Comparison of ENCODE assay signal across 17 cellular contexts in genomic region chr12:104805186-104805585, GRCh38.
DNase-seq lines count a peak whose midpoint lies in the region; ATAC-seq and TF ChIP-seq lines count a peak whose summit lies in the region.
"Had no signal": no experiment of that assay in that cellular context is flagged by ENCODE, and none has a peak within 500 bp of the region (broad histone marks: within the 10 kb centered on the region; RNA-seq: fewer than 3 reads in every experiment).

No MANE protein-coding gene starts in this region.

- no peaks in the 10 kb centered on the region for H3K9me3 ChIP-seq in mesenchymal stem cell (ENCODE audit: control insufficient read depth, low read length)
- H3K9me3 ChIP-seq: BLaER1 treated with 17β-estradiol and CSF1 and Interleukin-3, amounts not matched to agents 10 nM and 100 nM; esophagus squamous epithelium; tibial nerve had no signal

- H3K18ac ChIP-seq in mesenchymal stem cell (ENCODE audit: low read depth in 1 of 2, low read length in 2 of 2) = no peak overlapping the region

- H3K79me1 ChIP-seq in mesenchymal stem cell (replicated peaks; ENCODE audit: low read length, poor library complexity, severe bottlenecking) = no peaks in the 10 kb centered on the region

- no peaks in the 10 kb centered on the region for H3K36me3 Mint-ChIP-seq in T-cell
- no peaks in the 10 kb centered on the region for H3K36me3 Mint-ChIP-seq in activated T-cell treated with anti-CD3 and anti-CD28 coated beads, Interleukin-2, amount 50 U/mL, for 72 hours (ENCODE audit: insufficient read depth in 2 of 2)
- no peaks in the 10 kb centered on the region for H3K36me3 Mint-ChIP-seq in effector memory CD8-positive, alpha-beta T cell (ENCODE audit: insufficient read depth)

- no peak overlapping the region for H3K4me2 ChIP-seq in mesenchymal stem cell (ENCODE audit: low read length, poor library complexity, severe bottlenecking)
- H3K4me2 ChIP-seq: BLaER1 treated with 17β-estradiol and CSF1 and Interleukin-3, amounts not matched to agents 10 nM and 100 nM had no signal

- no peak overlapping the region for H3K4ac ChIP-seq in mesenchymal stem cell (ENCODE audit: low read depth in 1 of 2, low read length in 2 of 2)

- H2BK12ac ChIP-seq in mesenchymal stem cell (ENCODE audit: low read length in 2 of 2) = no peak overlapping the region

- H2BK5ac ChIP-seq in mesenchymal stem cell (ENCODE audit: low read depth, low read length, poor library complexity, severe bottlenecking) = no peak overlapping the region

- H3K4me1 ChIP-seq in mesenchymal stem cell (ENCODE audit: control insufficient read depth, insufficient read depth, low read depth, low read length) = no peaks in the 10 kb centered on the region
- H3K4me1 ChIP-seq: esophagus squamous epithelium, tibial nerve had no signal

- no peaks in the 10 kb centered on the region for H3K9me3 Mint-ChIP-seq in T-cell
- no peaks in the 10 kb centered on the region for H3K9me3 Mint-ChIP-seq in activated T-cell treated with anti-CD3 and anti-CD28 coated beads, Interleukin-2, amount 50 U/mL, for 72 hours
- no peaks in the 10 kb centered on the region for H3K9me3 Mint-ChIP-seq in effector memory CD8-positive, alpha-beta T cell

- H2AFZ ChIP-seq in mesenchymal stem cell (ENCODE audit: low read depth, low read length) = no peak overlapping the region

- POLR2A ChIA-PET in T-cell (lab: Charles Lee) = no interaction called here

- no peaks in the 10 kb centered on the region for H3K4me1 Mint-ChIP-seq in T-cell
- H3K4me1 Mint-ChIP-seq in activated T-cell treated with anti-CD3 and anti-CD28 coated beads, Interleukin-2, amount 50 U/mL, for 72 hours (ENCODE audit: low read depth) = no peaks in the 10 kb centered on the region
- H3K4me1 Mint-ChIP-seq in effector memory CD8-positive, alpha-beta T cell (ENCODE audit: low read depth in 2 of 2) = no peaks in the 10 kb centered on the region

- WGBS in mesenchymal stem cell = 89% methylated on average over 3 of the region's 4 CpGs

- no peak overlapping the region for H3K4me3 Mint-ChIP-seq in T-cell
- no peak overlapping the region for H3K4me3 Mint-ChIP-seq in activated T-cell treated with anti-CD3 and anti-CD28 coated beads, Interleukin-2, amount 50 U/mL, for 72 hours
- no peak overlapping the region for H3K4me3 Mint-ChIP-seq in effector memory CD8-positive, alpha-beta T cell

- peak; percentile 79 for DNase-seq in AG10803 (ENCODE audit: low read depth)
- peak; percentile 64 for DNase-seq in LHCN-M2 (ENCODE audit: low read depth)
- DNase-seq in choroid plexus epithelial cell (ENCODE audit: low read depth) = peak; percentile 75
- DNase-seq in mesenchymal stem cell = peak; percentile 36
- no peak for DNase-seq in T-cell
- DNase-seq in activated T-cell treated with anti-CD3 and anti-CD28 coated beads, Interleukin-2, amount 50 U/mL, for 72 hours = no peak
- no peak for DNase-seq in occipital lobe (lab: John Stamatoyannopoulos, UW)
- no peak for DNase-seq in effector memory CD8-positive, alpha-beta T cell
- DNase-seq: DMS79 treated with DMSO at 0.1 percent for 48 hours, esophagus squamous epithelium, KBM-7, midbrain, NCI-H187, NCI-H524 had no signal

- no peak for ATAC-seq in T-cell (replicated peaks in 1 of 4)
- ATAC-seq in activated T-cell treated with anti-CD3 and anti-CD28 coated beads, Interleukin-2, amount 50 U/mL, for 72 hours (replicated peaks in 1 of 2) = no peak
- no peak for ATAC-seq in effector memory CD8-positive, alpha-beta T cell (replicated peaks)

- H3K4me3 ChIP-seq in AG10803 (ENCODE audit: low read length) (no peak overlapping the region), choroid plexus epithelial cell (ENCODE audit: low read depth, low read length) (no peak overlapping the region), mesenchymal stem cell (ENCODE audit: insufficient read depth in 1 of 2, low read depth in 1 of 2, low read length in 2 of 2) (no peak overlapping the region)
- H3K4me3 ChIP-seq: BLaER1 treated with 17β-estradiol and CSF1 and Interleukin-3, amounts not matched to agents 10 nM and 100 nM; coronary artery; esophagus squamous epithelium; tibial nerve had no signal

- no peaks in the 10 kb centered on the region for H3K27me3 ChIP-seq in mesenchymal stem cell (ENCODE audit: control insufficient read depth in 1 of 2, insufficient read depth in 1 of 2, low read length in 2 of 2)
- H3K27me3 ChIP-seq: BLaER1 treated with 17β-estradiol and CSF1 and Interleukin-3, amounts not matched to agents 10 nM and 100 nM; tibial nerve had no signal

- H3K9ac ChIP-seq in mesenchymal stem cell (ENCODE audit: low read length) = no peak overlapping the region
- H3K9ac ChIP-seq: BLaER1 treated with 17β-estradiol and CSF1 and Interleukin-3, amounts not matched to agents 10 nM and 100 nM had no signal

- H3K23ac ChIP-seq in mesenchymal stem cell (ENCODE audit: low read length in 2 of 2) = no peak overlapping the region

- H3K27ac Mint-ChIP-seq in T-cell = no peak overlapping the region
- no peak overlapping the region for H3K27ac Mint-ChIP-seq in activated T-cell treated with anti-CD3 and anti-CD28 coated beads, Interleukin-2, amount 50 U/mL, for 72 hours
- H3K27ac Mint-ChIP-seq in effector memory CD8-positive, alpha-beta T cell = no peak overlapping the region

- no peaks in the 10 kb centered on the region for H3K27me3 Mint-ChIP-seq in T-cell
- no peaks in the 10 kb centered on the region for H3K27me3 Mint-ChIP-seq in activated T-cell treated with anti-CD3 and anti-CD28 coated beads, Interleukin-2, amount 50 U/mL, for 72 hours (ENCODE audit: low read depth)
- H3K27me3 Mint-ChIP-seq in effector memory CD8-positive, alpha-beta T cell = no peaks in the 10 kb centered on the region

- H2AK5ac ChIP-seq in mesenchymal stem cell (ENCODE audit: low read length, severe bottlenecking) = no peak overlapping the region

- H3K27ac ChIP-seq in mesenchymal stem cell (ENCODE audit: low read length, poor library complexity, severe bottlenecking) = no peak overlapping the region
- H3K27ac ChIP-seq: BLaER1 treated with 17β-estradiol and CSF1 and Interleukin-3, amounts not matched to agents 10 nM and 100 nM; coronary artery; esophagus squamous epithelium; tibial nerve had no signal

- TF ChIP-seq CTCF in AG10803 (conservative IDR thresholded peaks at IDR 0.05; ENCODE audit: low read length) (no peak), choroid plexus epithelial cell (conservative IDR thresholded peaks at IDR 0.05; ENCODE audit: low read depth, low read length) (no peak)

- H4K91ac ChIP-seq in mesenchymal stem cell (ENCODE audit: low read length) = no peak overlapping the region

- no peak overlapping the region for H2BK15ac ChIP-seq in mesenchymal stem cell (ENCODE audit: low read depth, poor library complexity, severe bottlenecking)

- CTCF ChIA-PET in T-cell (lab: Charles Lee) = no interaction called here

- H3K14ac ChIP-seq in mesenchymal stem cell (ENCODE audit: low read length in 2 of 2) = no peak overlapping the region

- H2BK120ac ChIP-seq in mesenchymal stem cell (ENCODE audit: low read depth, low read length) = no peak overlapping the region

- no peaks in the 10 kb centered on the region for H3K36me3 ChIP-seq in mesenchymal stem cell (ENCODE audit: control insufficient read depth in 1 of 2, insufficient read depth in 2 of 2, low read depth in 1 of 2, low read length in 2 of 2)
- H3K36me3 ChIP-seq: BLaER1 treated with 17β-estradiol and CSF1 and Interleukin-3, amounts not matched to agents 10 nM and 100 nM; esophagus squamous epithelium; tibial nerve had no signal

- no peak overlapping the region for H4K8ac ChIP-seq in mesenchymal stem cell (ENCODE audit: low read length)

Comparison
In these comparisons a context has a peak if more than half of its experiments do, and no peak if none do; other contexts are left out.
1. DNase-seq: peak in AG10803 (single experiment), LHCN-M2 (single experiment), choroid plexus epithelial cell (single experiment) and mesenchymal stem cell (single experiment); none in T-cell (0 of 34), activated T-cell treated with anti-CD3 and anti-CD28 coated beads, Interleukin-2, amount 50 U/mL, for 72 hours (0 of 2), occipital lobe (single experiment) and effector memory CD8-positive, alpha-beta T cell (0 of 3).